Comparison of ENCODE assay signal across 11 cellular contexts in the genomic region with DNA sequence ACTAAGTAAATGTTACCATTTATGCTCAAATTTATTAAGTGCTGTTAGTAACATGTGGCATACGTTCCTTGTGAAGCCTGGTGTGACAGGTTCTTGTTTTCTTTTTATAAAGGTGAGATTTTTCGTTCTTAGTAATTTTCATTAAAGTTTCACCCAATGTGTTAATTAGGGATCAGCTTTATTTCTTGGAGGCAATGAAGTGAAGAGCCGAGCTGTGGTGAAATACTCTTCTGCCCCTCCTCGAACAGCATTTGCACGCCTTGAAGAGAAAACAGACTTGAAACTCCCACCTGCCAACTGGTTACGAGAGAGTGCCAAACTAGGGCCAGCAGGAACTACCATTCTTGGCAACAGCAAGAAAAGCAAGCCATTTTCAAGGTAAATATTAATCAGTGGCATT. TPM values are rescaled to one million over a fixed set of nuclear protein-coding genes. Genes with fewer than 3 reads are reported as not detected.
DNase-seq lines count a peak whose midpoint lies in the region; ATAC-seq, FAIRE-seq and TF ChIP-seq lines count a peak whose summit lies in the region.
"Had no signal": no experiment of that assay in that cellular context is flagged by ENCODE, and none has a peak within 500 bp of the region (broad histone marks: within the 10 kb centered on the region; RNA-seq: fewer than 3 reads in every experiment).

No MANE protein-coding gene starts in this region.

- H2AFZ ChIP-seq in astrocyte (ENCODE audit: low read depth, low read length), result no peak overlapping the region

- peak overlapping the region; percentile 94 for H3K4me3 Mint-ChIP-seq in astrocyte (ENCODE audit: unreplicated experiment)

- peaks cover 27% of the 10 kb centered on the region for H3K79me2 ChIP-seq in astrocyte (ENCODE audit: insufficient read depth, low read length)

- peak overlapping the region; percentile 85 for H3K4me3 ChIP-seq in cardiac muscle cell
- no peak overlapping the region for H3K4me3 ChIP-seq in astrocyte (ENCODE audit: insufficient read depth, low read depth, low read length)
- peak overlapping the region in 1 of 2 donors; percentile 77 for H3K4me3 ChIP-seq in left lung

- no peak for TF ChIP-seq CTCF in cardiac muscle cell (IDR thresholded peaks at IDR 0.05; ENCODE audit: low read depth, low read length)
- no peak for TF ChIP-seq CTCF in astrocyte (IDR thresholded peaks at IDR 0.05; ENCODE audit: insufficient read depth, low read depth, low read length)
- TF ChIP-seq CTCF in left lung (IDR thresholded peaks at IDR 0.05), result no peak

- H3K9me3 ChIP-seq in cardiac muscle cell (ENCODE audit: low read depth) (no peaks in the 10 kb centered on the region), astrocyte (ENCODE audit: insufficient read depth, low read depth, low read length) (no peaks in the 10 kb centered on the region), left lung (no peaks in the 10 kb centered on the region)

- peak overlapping the region; percentile 3 for H3K9ac ChIP-seq in astrocyte (ENCODE audit: low read length)

- no peaks in the 10 kb centered on the region for H3K9me3 Mint-ChIP-seq in astrocyte (ENCODE audit: unreplicated experiment)

- intact Hi-C loops in left cardiac atrium (cut with DNase I) (no loop called here), left lung (cut with DNase I) (no loop called here)

- ATAC-seq in left cardiac atrium, result no peak
- peak; percentile 51 for ATAC-seq in HG03064 (IDR thresholded peaks at IDR 0.05; ENCODE audit: low read depth, unreplicated experiment)
- ATAC-seq in left lung, result no peak

- H3K4me1 ChIP-seq in cardiac muscle cell (ENCODE audit: low read depth) (peaks cover 6% of the 10 kb centered on the region), astrocyte (ENCODE audit: insufficient read depth, low read length) (peaks cover 12% of the 10 kb centered on the region), left lung (peaks cover 8 to 20% of the 10 kb centered on the region in 2 donors)

- H3K4me1 Mint-ChIP-seq in astrocyte (ENCODE audit: low read depth, unreplicated experiment), result peaks cover 4% of the 10 kb centered on the region

- DNase-seq in cardiac muscle cell (ENCODE audit: low read depth in 1 of 2, low spot score in 1 of 2) (no peak), left cardiac atrium (no peak), astrocyte (ENCODE audit: low read depth) (no peak), HuH-7 (ENCODE audit: low spot score) (no peak), NCI-H226 (no peak), left lung (no peak), cortex of kidney (lab: John Stamatoyannopoulos, UW) (no peak)
- DNase-seq: NCI-H510A treated with DMSO at 0.1 percent for 48 hours had no signal

- H3K27ac Mint-ChIP-seq in astrocyte (ENCODE audit: unreplicated experiment), result no peak overlapping the region

- H3K36me3 ChIP-seq in cardiac muscle cell (peaks cover 45% of the 10 kb centered on the region), astrocyte (ENCODE audit: insufficient read depth, low read length) (peaks cover 43% of the 10 kb centered on the region), left lung (peaks cover 0 to 49% of the 10 kb centered on the region in 2 donors)

- H3K27me3 ChIP-seq in cardiac muscle cell, result no peaks in the 10 kb centered on the region
- H3K27me3 ChIP-seq in astrocyte (ENCODE audit: insufficient read depth, low read length), result no peaks in the 10 kb centered on the region
- H3K27me3 ChIP-seq in left lung, result no peaks in the 10 kb centered on the region

- H3K4me2 ChIP-seq in astrocyte (ENCODE audit: low read length), result peak overlapping the region; percentile 95

- FAIRE-seq in astrocyte (lab: Jason Lieb, UNC), result peak; percentile 5

- H4K20me1 ChIP-seq in astrocyte (ENCODE audit: insufficient read depth, low read length), result peaks cover 3% of the 10 kb centered on the region

- no peak overlapping the region for H3K27ac ChIP-seq in cardiac muscle cell
- no peak overlapping the region for H3K27ac ChIP-seq in astrocyte (ENCODE audit: low read depth, low read length)
- H3K27ac ChIP-seq in left lung, result no peak overlapping the region

- H3K27me3 Mint-ChIP-seq in astrocyte (ENCODE audit: low read depth, unreplicated experiment), result no peaks in the 10 kb centered on the region

- H3K36me3 Mint-ChIP-seq in astrocyte (ENCODE audit: low read depth, unreplicated experiment), result peaks cover 5% of the 10 kb centered on the region

RNA-seq across cellular contexts. Expression of gene EDRF1, which starts 1.5 kb away (rescaled TPM):
- total RNA-seq in cardiac muscle cell (16.8 and 23.8 TPM in 2 replicates), left cardiac atrium (10 to 100 TPM; 11.7 to 12.7 TPM), astrocyte (24.0 and 25.7 TPM in 2 replicates), left lung (10 to 100 TPM; 19.9 to 24.2 TPM)
- polyA plus RNA-seq in cardiac muscle cell, result 10.4 and 23.1 TPM in 2 replicates

RNA-seq across cellular contexts. Expression of gene TEX36, which starts 38.1 kb away (rescaled TPM):
- total RNA-seq in cardiac muscle cell, result not detected in 2 replicates
- not detected in 2 replicates for polyA plus RNA-seq in cardiac muscle cell
- not detected for total RNA-seq in left cardiac atrium
- total RNA-seq in astrocyte, result not detected in 2 replicates
- total RNA-seq in left lung, result under 1 TPM in 1 of 2 donors, not detected in 1; 0.26 TPM
- total RNA-seq: Daoy, urinary bladder had no signal
- polyA plus RNA-seq: urinary bladder had no signal

RNA-seq across cellular contexts. Expression of gene MMP21, which starts 54.6 kb away (rescaled TPM):
- total RNA-seq in cardiac muscle cell (0.32 TPM in 1 of 2 replicates, not detected in the other), left cardiac atrium (under 1 TPM; 0.34 to 0.38 TPM), astrocyte (not detected in 2 replicates), left lung (under 1 TPM; 0.13 to 0.32 TPM)
- polyA plus RNA-seq in cardiac muscle cell, result not detected in 2 replicates
- total RNA-seq: Daoy had no signal
- polyA plus RNA-seq: urinary bladder had no signal
